In the genomic region with DNA sequence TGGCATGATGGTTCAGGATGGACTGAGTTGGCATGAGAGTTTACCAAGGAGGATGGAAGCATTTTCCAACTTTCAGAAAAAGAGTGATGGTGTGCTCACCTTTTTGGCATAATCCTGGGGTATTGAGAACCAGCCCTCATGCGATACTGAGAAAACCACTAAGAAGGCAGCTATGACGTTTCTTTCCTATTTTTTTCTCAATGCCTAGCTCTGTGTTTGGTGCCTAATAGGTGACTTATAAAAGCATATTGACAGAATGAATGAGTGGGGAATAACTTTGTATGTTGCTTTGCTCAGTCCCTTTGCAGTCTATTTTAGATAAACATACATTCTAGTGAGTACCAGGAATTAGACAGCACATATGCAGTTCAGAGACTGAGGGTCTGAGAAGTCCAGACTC, we compare ENCODE assay signal across 15 cellular contexts.
"Had no signal": no experiment of that assay in that cellular context is flagged by ENCODE, and none has a peak within 500 bp of the region (broad histone marks: within the 10 kb centered on the region; RNA-seq: fewer than 3 reads in every experiment).

No MANE protein-coding gene starts in this region.

- H3K27ac ChIP-seq: coronary artery, gastrocnemius medialis, spleen, thoracic aorta, upper lobe of right lung had no signal

- H3K9me3 ChIP-seq: gastrocnemius medialis, thoracic aorta, upper lobe of right lung had no signal

- H3K4me3 ChIP-seq: coronary artery, gastrocnemius medialis, spleen, thoracic aorta, upper lobe of right lung had no signal

- ATAC-seq: activated naive CD8-positive, alpha-beta T cell treated with anti-CD3 and anti-CD28 coated beads, Interleukin-2, amount 50 U/mL, for 24 hours; activated T-cell treated with anti-CD3 and anti-CD28 coated beads, Interleukin-2, amount 50 U/mL, for 4 hours; esophagus mucosa; gastrocnemius medialis; left ventricle myocardium superior; stimulated activated naive B cell treated with anti-CD40 and anti-IgM and Interleukin-4, amounts not matched to agents 10 μg/mL and 1 μg/mL and 100 μg/mL, for 72 hours; upper lobe of right lung had no signal

- H3K4me1 ChIP-seq: upper lobe of right lung had no signal

- H3K27me3 ChIP-seq: gastrocnemius medialis, spleen, upper lobe of right lung had no signal

- H3K36me3 ChIP-seq: gastrocnemius medialis, spleen, thoracic aorta, upper lobe of right lung had no signal

- DNase-seq: activated B cell treated with CpG ODN at 0.5 μM for 24 hours; activated CD4-positive, alpha-beta T cell treated with anti-CD3 and anti-CD28 coated beads, Interleukin-2, amount 10 ng/mL, durations not matched to agents 7 days and 5 days; activated CD8-positive, alpha-beta memory T cell treated with anti-CD3 and anti-CD28 coated beads, Interleukin-2, amount 50 U/mL, for 4 hours; activated naive CD4-positive, alpha-beta T cell treated with anti-CD3 and anti-CD28 coated beads, Interleukin-2, amount 10 ng/mL, durations not matched to agents 7 days and 5 days; activated naive CD8-positive, alpha-beta T cell treated with anti-CD3 and anti-CD28 coated beads, Interleukin-2, amount 50 U/mL, for 24 hours; activated T-cell treated with anti-CD3 and anti-CD28 coated beads, Interleukin-2, amount 50 U/mL, for 4 hours; aorta; gastrocnemius medialis; left ventricle myocardium superior; spleen; stimulated activated naive B cell treated with anti-CD40 and anti-IgM and Interleukin-4, amounts not matched to agents 10 μg/mL and 1 μg/mL and 100 μg/mL, for 72 hours; upper lobe of right lung had no signal
